18 cellular contexts compared by ENCODE assay signal in the genomic region with DNA sequence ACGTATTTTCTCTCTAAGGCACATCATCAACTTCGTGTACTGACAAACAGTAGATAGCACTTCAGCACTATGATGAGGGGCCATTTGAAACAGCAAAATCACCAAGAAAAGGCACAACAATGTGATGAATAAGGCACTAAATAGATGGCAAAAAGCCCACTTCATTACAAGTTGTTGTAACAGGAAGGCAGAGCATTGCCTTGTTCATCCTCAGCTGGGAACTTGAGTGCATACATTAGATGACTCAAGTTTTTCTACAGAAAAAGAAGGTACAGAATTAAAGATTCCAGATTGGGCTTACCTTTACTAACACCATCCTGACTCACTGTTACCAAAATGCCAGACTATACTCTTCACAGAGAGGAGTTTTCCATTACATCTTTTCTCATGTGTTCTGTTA.
"Had no signal": no experiment of that assay in that cellular context is flagged by ENCODE, and none has a peak within 500 bp of the region (broad histone marks: within the 10 kb centered on the region; RNA-seq: fewer than 3 reads in every experiment).

No MANE protein-coding gene starts in this region.

- DNase-seq: activated CD4-positive, alpha-beta T cell treated with anti-CD3 and anti-CD28 coated beads for 48 hours; activated naive CD4-positive, alpha-beta T cell treated with Interleukin-2 at 50 U/mL for 16 hours; activated naive CD8-positive, alpha-beta T cell treated with anti-CD3 and anti-CD28 coated beads, Interleukin-2, amount 50 U/mL, for 24 hours; effector memory CD8-positive, alpha-beta T cell; foreskin melanocyte; head of caudate nucleus; natural killer cell; nucleus accumbens; right lobe of liver; stimulated activated CD4-positive, alpha-beta T cell treated with anti-CD3 and anti-CD28 coated beads, Interleukin-12 subunit alpha, Interleukin-12 subunit beta, amount 100 ng/mL, for 4 hours; stimulated activated CD8-positive, alpha-beta memory T cell treated with anti-CD3 and anti-CD28 coated beads, Interleukin-4, amount 100 ng/mL, for 48 hours; stimulated activated naive CD8-positive, alpha-beta T cell treated with anti-CD3 and anti-CD28 coated beads, Interleukin-15, Interleukin-2, amounts not matched to agents 100 U/mL and 50 U/mL, for 24 hours; T-cell; upper lobe of left lung had no signal

- ATAC-seq: activated naive CD8-positive, alpha-beta T cell treated with anti-CD3 and anti-CD28 coated beads, Interleukin-2, amount 50 U/mL, for 24 hours; effector memory CD8-positive, alpha-beta T cell; natural killer cell; stimulated activated naive CD8-positive, alpha-beta T cell treated with anti-CD3 and anti-CD28 coated beads, Interleukin-15, Interleukin-2, amounts not matched to agents 100 U/mL and 50 U/mL, for 24 hours; T-cell; WTC11 had no signal

- H3K4me1 ChIP-seq: prostate gland, right lobe of liver, upper lobe of left lung had no signal

- H3K4me3 ChIP-seq: prostate gland, right lobe of liver, suprapubic skin, upper lobe of left lung had no signal

- H3K36me3 ChIP-seq: prostate gland, right lobe of liver, suprapubic skin, upper lobe of left lung had no signal

- H3K27me3 ChIP-seq: right lobe of liver, suprapubic skin, upper lobe of left lung had no signal

- H3K27ac ChIP-seq: epithelial cell of prostate, prostate gland, right lobe of liver, suprapubic skin, upper lobe of left lung had no signal

- H3K9me3 ChIP-seq: prostate gland, right lobe of liver, suprapubic skin, upper lobe of left lung had no signal
